1 cellular context compared by ENCODE assay signal in the genomic region with DNA sequence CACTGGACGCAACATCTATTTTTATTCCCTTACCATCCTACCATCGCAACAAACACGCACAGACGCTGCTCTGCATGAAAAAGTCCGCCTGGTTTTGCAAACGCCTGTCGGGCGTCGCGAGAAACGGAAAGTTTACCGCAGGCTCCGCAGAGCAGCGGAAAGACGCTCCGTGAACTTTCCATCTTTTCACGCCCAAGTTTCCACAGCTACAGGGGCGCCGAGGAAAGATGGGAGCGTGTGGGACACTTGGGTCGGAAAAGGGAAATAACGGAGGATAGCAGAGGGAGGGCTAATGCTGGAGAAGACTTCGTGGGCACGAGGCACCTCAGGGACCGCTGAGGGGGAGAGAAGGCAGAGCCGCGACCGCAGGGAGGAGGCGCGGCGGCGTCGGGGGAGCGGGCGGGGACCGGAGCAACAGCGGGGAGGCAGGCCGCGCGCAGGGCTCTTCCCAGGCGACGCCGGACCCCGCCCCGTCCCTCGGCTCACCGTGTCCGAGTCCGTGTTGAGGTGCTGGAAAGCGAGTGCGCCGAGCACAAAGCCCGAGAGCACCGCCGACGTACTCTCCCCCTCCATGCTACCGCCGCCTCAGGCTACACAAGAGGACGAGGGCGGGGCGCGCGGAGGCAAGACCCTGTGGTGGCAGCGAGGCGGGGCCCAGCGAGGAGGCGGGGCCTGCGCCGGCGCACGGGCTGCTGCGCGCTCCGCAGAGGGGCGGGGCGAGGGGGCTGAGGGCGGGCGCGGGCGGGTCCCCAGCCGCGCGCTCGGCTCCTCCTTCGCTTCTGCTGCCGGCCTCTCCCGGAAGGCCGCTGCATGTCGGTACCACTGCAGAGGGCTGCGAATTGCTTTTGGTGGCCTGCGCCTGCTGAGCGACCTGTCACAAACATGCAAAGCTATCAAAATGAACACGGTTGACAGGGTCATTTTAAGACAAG.
TF ChIP-seq lines count a peak whose summit lies in the region.

TSS of gene ABRAXAS1 (minus strand) at position 601 of the 932 bp plus-strand sequence. CDS start at position 573, 28 bp downstream.

TF ChIP-seq in K562, 482 proteins besides CTCF, POLR2A, EP300 and RAD21 (continued from another document):
- TF ChIP-seq, protein P1, sequence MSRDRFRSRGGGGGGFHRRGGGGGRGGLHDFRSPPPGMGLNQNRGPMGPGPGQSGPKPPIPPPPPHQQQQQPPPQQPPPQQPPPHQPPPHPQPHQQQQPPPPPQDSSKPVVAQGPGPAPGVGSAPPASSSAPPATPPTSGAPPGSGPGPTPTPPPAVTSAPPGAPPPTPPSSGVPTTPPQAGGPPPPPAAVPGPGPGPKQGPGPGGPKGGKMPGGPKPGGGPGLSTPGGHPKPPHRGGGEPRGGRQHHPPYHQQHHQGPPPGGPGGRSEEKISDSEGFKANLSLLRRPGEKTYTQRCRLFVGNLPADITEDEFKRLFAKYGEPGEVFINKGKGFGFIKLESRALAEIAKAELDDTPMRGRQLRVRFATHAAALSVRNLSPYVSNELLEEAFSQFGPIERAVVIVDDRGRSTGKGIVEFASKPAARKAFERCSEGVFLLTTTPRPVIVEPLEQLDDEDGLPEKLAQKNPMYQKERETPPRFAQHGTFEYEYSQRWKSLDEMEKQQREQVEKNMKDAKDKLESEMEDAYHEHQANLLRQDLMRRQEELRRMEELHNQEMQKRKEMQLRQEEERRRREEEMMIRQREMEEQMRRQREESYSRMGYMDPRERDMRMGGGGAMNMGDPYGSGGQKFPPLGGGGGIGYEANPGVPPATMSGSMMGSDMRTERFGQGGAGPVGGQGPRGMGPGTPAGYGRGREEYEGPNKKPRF (IDR thresholded peaks at IDR 0.05; ENCODE audit: low read depth, low read length) = no peak
- TF ChIP-seq POLR2AphosphoS5 (IDR thresholded peaks at IDR 0.05; ENCODE audit: control insufficient read depth, insufficient read depth, low read depth, low read length) (peak; percentile 71), SMAD4 (CRISPR knock-in tag; conservative IDR thresholded peaks at IDR 0.05) (peak; percentile 58; the same call in 1 of the 2 replicates), NONO (IDR thresholded peaks at IDR 0.05; ENCODE audit: low read depth in 2 of 2, low read length in 1 of 2) (0 out of 4 replicates have a peak, but pooled peaks of 1 of the 2 experiments have one; percentile 69), ZC3H8 (IDR thresholded peaks at IDR 0.05) (no peak), CBX1 (IDR thresholded peaks at IDR 0.05; ENCODE audit: low read depth) (peak; percentile 84), NBN (IDR thresholded peaks at IDR 0.05; ENCODE audit: low read depth) (peak; percentile 80), RBM22 (IDR thresholded peaks at IDR 0.05; ENCODE audit: low read depth, low read length, poor library complexity, severe bottlenecking) (peak; percentile 59), ZFP30 (CRISPR knock-in tag; IDR thresholded peaks at IDR 0.05; ENCODE audit: borderline replicate concordance) (no peak), ZNF589 (CRISPR knock-in tag; IDR thresholded peaks at IDR 0.05; ENCODE audit: low read depth) (peak; percentile 19; the same call in 1 of the 2 replicates), SMARCA4 (IDR thresholded peaks at IDR 0.05) (peak; percentile 67), CHD1 (IDR thresholded peaks at IDR 0.05; ENCODE audit: low read length) (peak; percentile 82), SMARCA5 (IDR thresholded peaks at IDR 0.05) (peak; percentile 63; the same call in 1 of the 2 replicates), CGGBP1 (CRISPR knock-in tag; IDR thresholded peaks at IDR 0.05) (0 out of 2 replicates have a peak, but pooled peaks have one; percentile 31), L3MBTL2 (IDR thresholded peaks at IDR 0.05) (peak; percentile 99), ESRRA (IDR thresholded peaks at IDR 0.05; ENCODE audit: borderline replicate concordance, low read depth) (peak; percentile 57; the same call in 1 of the 2 replicates), RBFOX2 (IDR thresholded peaks at IDR 0.05; ENCODE audit: low read depth, low read length) (peak; percentile 89), RBM17 (IDR thresholded peaks at IDR 0.05; ENCODE audit: borderline replicate concordance, low read depth, low read length) (no peak), ATF6 (CRISPR knock-in tag; IDR thresholded peaks at IDR 0.05) (peak; percentile 97), ZNF174 (CRISPR knock-in tag; IDR thresholded peaks at IDR 0.05) (no peak), GABPA (tag; conservative IDR thresholded peaks at IDR 0.05; ENCODE audit: low read depth) (peak; percentile 38; the same call in 1 of the 2 replicates), ZNF282 (CRISPR knock-in tag; IDR thresholded peaks at IDR 0.05) (0 out of 2 replicates have a peak, but pooled peaks have one; percentile 87), FUS (optimal IDR thresholded peaks at IDR 0.05; ENCODE audit: low read depth, low read length) (peak; percentile 48), HCFC1 (IDR thresholded peaks at IDR 0.05; ENCODE audit: low read depth, low read length) (peak; percentile 51; the same call in 1 of the 2 replicates), ATF1 (CRISPR knock-in tag; IDR thresholded peaks at IDR 0.05) (no peak), ATF1 (tag; IDR thresholded peaks at IDR 0.05) (peak; percentile 77), ZNF347 (CRISPR knock-in tag; IDR thresholded peaks at IDR 0.05; ENCODE audit: low read depth) (no peak), ZNF668 (CRISPR knock-in tag; IDR thresholded peaks at IDR 0.05) (no peak), E2F1 (CRISPR knock-in tag; IDR thresholded peaks at IDR 0.05) (peak; percentile 55; the same call in 1 of the 2 replicates), MCM2 (IDR thresholded peaks at IDR 0.05; ENCODE audit: low read depth) (no peak), TBP (optimal IDR thresholded peaks at IDR 0.05; ENCODE audit: low read depth, low read length) (peak; percentile 90), ZNF23 (CRISPR knock-in tag; IDR thresholded peaks at IDR 0.05) (no peak), TAF1 (IDR thresholded peaks at IDR 0.05; ENCODE audit: control insufficient read depth, extremely low read depth, insufficient read depth, low read length, severe bottlenecking) (peak; percentile 80), ZNF318 (IDR thresholded peaks at IDR 0.05; ENCODE audit: borderline replicate concordance in 1 of 2, low read depth in 1 of 2) (no peak), ADNP (tag; IDR thresholded peaks at IDR 0.05) (no peak), ZSCAN29 (IDR thresholded peaks at IDR 0.05) (peak; percentile 36; the same call in 1 of the 2 replicates)
- TF ChIP-seq, protein P2, sequence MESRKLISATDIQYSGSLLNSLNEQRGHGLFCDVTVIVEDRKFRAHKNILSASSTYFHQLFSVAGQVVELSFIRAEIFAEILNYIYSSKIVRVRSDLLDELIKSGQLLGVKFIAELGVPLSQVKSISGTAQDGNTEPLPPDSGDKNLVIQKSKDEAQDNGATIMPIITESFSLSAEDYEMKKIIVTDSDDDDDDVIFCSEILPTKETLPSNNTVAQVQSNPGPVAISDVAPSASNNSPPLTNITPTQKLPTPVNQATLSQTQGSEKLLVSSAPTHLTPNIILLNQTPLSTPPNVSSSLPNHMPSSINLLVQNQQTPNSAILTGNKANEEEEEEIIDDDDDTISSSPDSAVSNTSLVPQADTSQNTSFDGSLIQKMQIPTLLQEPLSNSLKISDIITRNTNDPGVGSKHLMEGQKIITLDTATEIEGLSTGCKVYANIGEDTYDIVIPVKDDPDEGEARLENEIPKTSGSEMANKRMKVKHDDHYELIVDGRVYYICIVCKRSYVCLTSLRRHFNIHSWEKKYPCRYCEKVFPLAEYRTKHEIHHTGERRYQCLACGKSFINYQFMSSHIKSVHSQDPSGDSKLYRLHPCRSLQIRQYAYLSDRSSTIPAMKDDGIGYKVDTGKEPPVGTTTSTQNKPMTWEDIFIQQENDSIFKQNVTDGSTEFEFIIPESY (CRISPR knock-in tag; IDR thresholded peaks at IDR 0.05) = peak; percentile 81
- TF ChIP-seq, protein P3, sequence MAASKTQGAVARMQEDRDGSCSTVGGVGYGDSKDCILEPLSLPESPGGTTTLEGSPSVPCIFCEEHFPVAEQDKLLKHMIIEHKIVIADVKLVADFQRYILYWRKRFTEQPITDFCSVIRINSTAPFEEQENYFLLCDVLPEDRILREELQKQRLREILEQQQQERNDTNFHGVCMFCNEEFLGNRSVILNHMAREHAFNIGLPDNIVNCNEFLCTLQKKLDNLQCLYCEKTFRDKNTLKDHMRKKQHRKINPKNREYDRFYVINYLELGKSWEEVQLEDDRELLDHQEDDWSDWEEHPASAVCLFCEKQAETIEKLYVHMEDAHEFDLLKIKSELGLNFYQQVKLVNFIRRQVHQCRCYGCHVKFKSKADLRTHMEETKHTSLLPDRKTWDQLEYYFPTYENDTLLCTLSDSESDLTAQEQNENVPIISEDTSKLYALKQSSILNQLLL (CRISPR knock-in tag; IDR thresholded peaks at IDR 0.05; ENCODE audit: borderline replicate concordance) = no peak
- TF ChIP-seq, protein P4, sequence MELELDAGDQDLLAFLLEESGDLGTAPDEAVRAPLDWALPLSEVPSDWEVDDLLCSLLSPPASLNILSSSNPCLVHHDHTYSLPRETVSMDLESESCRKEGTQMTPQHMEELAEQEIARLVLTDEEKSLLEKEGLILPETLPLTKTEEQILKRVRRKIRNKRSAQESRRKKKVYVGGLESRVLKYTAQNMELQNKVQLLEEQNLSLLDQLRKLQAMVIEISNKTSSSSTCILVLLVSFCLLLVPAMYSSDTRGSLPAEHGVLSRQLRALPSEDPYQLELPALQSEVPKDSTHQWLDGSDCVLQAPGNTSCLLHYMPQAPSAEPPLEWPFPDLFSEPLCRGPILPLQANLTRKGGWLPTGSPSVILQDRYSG (tag; conservative IDR thresholded peaks at IDR 0.05; ENCODE audit: low read depth) = no peak
